8 cellular contexts compared by ENCODE assay signal in genomic region chr16:30903002-30903401, GRCh38. TPM values are rescaled to one million over a fixed set of nuclear protein-coding genes. Genes with fewer than 3 reads are reported as not detected.
DNase-seq lines count a peak whose midpoint lies in the region; ATAC-seq and TF ChIP-seq lines count a peak whose summit lies in the region.
"Had no signal": no experiment of that assay in that cellular context is flagged by ENCODE, and none has a peak within 500 bp of the region (broad histone marks: within the 10 kb centered on the region; RNA-seq: fewer than 3 reads in every experiment).

No MANE protein-coding gene starts in this region.

- H3K27ac ChIP-seq in KMS-11 (no peak overlapping the region), stomach (peak overlapping the region; percentile 88 to 93 (median 89))

- no peaks in the 10 kb centered on the region for H3K9me3 ChIP-seq in stomach

- no peak for TF ChIP-seq EP300 in stomach (IDR thresholded peaks at IDR 0.05)

- no peak for TF ChIP-seq CTCF in KMS-11 (conservative IDR thresholded peaks at IDR 0.05; ENCODE audit: low read depth, low read length)
- no peak for TF ChIP-seq CTCF in activated CD8-positive, alpha-beta T cell treated with anti-CD3 and anti-CD28 coated beads for 36 hours (IDR thresholded peaks at IDR 0.05)
- TF ChIP-seq CTCF in stomach (IDR thresholded peaks at IDR 0.05): no peak

- DNase-seq in activated CD8-positive, alpha-beta T cell treated with anti-CD3 and anti-CD28 coated beads for 36 hours: peak; percentile 48
- DNase-seq in iPS-NIHi7 (ENCODE audit: extremely low spot score) (peak; percentile 34), stomach (no peak), OCI-M2 (lab: John Stamatoyannopoulos, UW; ENCODE audit: unreplicated experiment) (no peak), NCI-H82 treated with DMSO at 0.1 percent for 48 hours (lab: John Stamatoyannopoulos, UW; ENCODE audit: unreplicated experiment) (no peak)
- DNase-seq: NCI-H1436 treated with DMSO at 0.1 percent for 48 hours had no signal

- H2AFZ ChIP-seq in KMS-11 (ENCODE audit: low read depth): peak overlapping the region; percentile 96; the same call in 1 of the 2 replicates

- H3K27me3 ChIP-seq in KMS-11 (ENCODE audit: insufficient read depth, low read depth) (no peaks in the 10 kb centered on the region), stomach (no peaks in the 10 kb centered on the region)

- H3K4me3 ChIP-seq in KMS-11 (IDR thresholded peaks at IDR 0.05; ENCODE audit: insufficient read depth, low read depth, low read length) (no peak overlapping the region), stomach (peak overlapping the region in 3 of 4 donors; percentile 46 to 64 (median 51))

- 70 to 78% (median 74%) methylated on average over 4 of the region's 4 CpGs for WGBS in stomach, 5 donors

- H4K20me1 ChIP-seq in KMS-11 (ENCODE audit: insufficient read depth): no peaks in the 10 kb centered on the region

- H3K36me3 Mint-ChIP-seq in activated CD8-positive, alpha-beta T cell treated with anti-CD3 and anti-CD28 coated beads for 36 hours (ENCODE audit: low read depth): peaks cover 4% of the 10 kb centered on the region

- peak overlapping the region; percentile 99 for H3K27ac Mint-ChIP-seq in activated CD8-positive, alpha-beta T cell treated with anti-CD3 and anti-CD28 coated beads for 36 hours

- CTCF ChIA-PET in activated CD8-positive, alpha-beta T cell treated with anti-CD3 and anti-CD28 coated beads for 36 hours (lab: Charles Lee): interaction anchor here (0.7 to 4.4 kb wide), 27 partner anchors 10 to 239 kb away, joined by 3 to 120 read pairs (median 5); partner anchors contain the start of gene BCL7C

- peaks cover 28% of the 10 kb centered on the region for H3K4me1 Mint-ChIP-seq in activated CD8-positive, alpha-beta T cell treated with anti-CD3 and anti-CD28 coated beads for 36 hours (ENCODE audit: low read depth)

- no peak overlapping the region for H3K4me2 ChIP-seq in KMS-11

- H3K9me3 Mint-ChIP-seq in activated CD8-positive, alpha-beta T cell treated with anti-CD3 and anti-CD28 coated beads for 36 hours: peaks cover 3% of the 10 kb centered on the region

- POLR2A ChIA-PET in activated CD8-positive, alpha-beta T cell treated with anti-CD3 and anti-CD28 coated beads for 36 hours (lab: Charles Lee): interaction anchor here (0.9 to 3.3 kb wide), 9 partner anchors 10 to 197 kb away, joined by 3 to 33 read pairs (median 4); partner anchors contain the start of gene BCL7C

- H3K27me3 Mint-ChIP-seq in activated CD8-positive, alpha-beta T cell treated with anti-CD3 and anti-CD28 coated beads for 36 hours: no peaks in the 10 kb centered on the region

- no peak for TF ChIP-seq POLR2A in stomach (IDR thresholded peaks at IDR 0.05)

- H3K4me1 ChIP-seq in KMS-11 (ENCODE audit: low read depth, poor library complexity, severe bottlenecking) (peaks cover 18% of the 10 kb centered on the region), stomach (peaks cover 14 to 47% (median 41%) of the 10 kb centered on the region in 4 donors)

- peak; percentile 42 for ATAC-seq in activated CD8-positive, alpha-beta T cell treated with anti-CD3 and anti-CD28 coated beads for 36 hours
- no peak for ATAC-seq in HG03175 (IDR thresholded peaks at IDR 0.05; ENCODE audit: unreplicated experiment)

- no peaks in the 10 kb centered on the region for H3K79me2 ChIP-seq in KMS-11 (ENCODE audit: insufficient read depth, low read depth)

- intact Hi-C loops in activated CD8-positive, alpha-beta T cell treated with anti-CD3 and anti-CD28 coated beads for 36 hours (cut with micrococcal nuclease): no loop called here
- intact Hi-C loops in stomach (cut with DNase I; ENCODE audit: low total_unique reads): no loop called here

- H3K36me3 ChIP-seq in KMS-11 (ENCODE audit: insufficient read depth) (no peaks in the 10 kb centered on the region), stomach (no peaks in the 10 kb centered on the region)

- no peak overlapping the region for H3K9ac ChIP-seq in KMS-11

- peak overlapping the region; percentile 87 for H3K4me3 Mint-ChIP-seq in activated CD8-positive, alpha-beta T cell treated with anti-CD3 and anti-CD28 coated beads for 36 hours

RNA-seq across cellular contexts. Expression of gene CTF1, which starts 6.6 kb away (rescaled TPM):
- total RNA-seq in activated CD8-positive, alpha-beta T cell treated with anti-CD3 and anti-CD28 coated beads for 36 hours: under 1 TPM; 0.31 to 0.32 TPM
- total RNA-seq in stomach: 1 to 10 TPM in 1 of 5 donors, under 1 TPM in 2, not detected in 2; 0.29 to 2.3 (median 0.55) TPM
- polyA plus RNA-seq in stomach: 1 to 10 TPM; 2.1 to 4.5 (median 2.9) TPM

RNA-seq across cellular contexts. Expression of gene BCL7C, which starts 9.1 kb away (rescaled TPM):
- 10 to 100 TPM; 21.8 to 23.6 TPM for total RNA-seq in activated CD8-positive, alpha-beta T cell treated with anti-CD3 and anti-CD28 coated beads for 36 hours
- 10 to 100 TPM; 12.2 to 44.6 (median 21.6) TPM for total RNA-seq in stomach
- 10 to 100 TPM; 39.5 to 58.2 (median 48.4) TPM for polyA plus RNA-seq in stomach

RNA-seq across cellular contexts. Expression of gene FBXL19, which starts 20.4 kb away (rescaled TPM):
- total RNA-seq in activated CD8-positive, alpha-beta T cell treated with anti-CD3 and anti-CD28 coated beads for 36 hours: 10 to 100 TPM; 21.1 to 22.0 TPM
- total RNA-seq in stomach: 100 to 1,000 TPM in 1 of 5 donors, 10 to 100 TPM in 1, 1 to 10 TPM in 3; 6.7 to 252 (median 9.7) TPM
- 10 to 100 TPM in 1 of 3 donors, 1 to 10 TPM in 2; 5.8 to 12.7 (median 8.2) TPM for polyA plus RNA-seq in stomach

RNA-seq across cellular contexts. Expression of gene ORAI3, which starts 45.9 kb away (rescaled TPM):
- 10 to 100 TPM in 1 of 2 experiments, 1 to 10 TPM in 1; 7.6 to 10.9 TPM for total RNA-seq in activated CD8-positive, alpha-beta T cell treated with anti-CD3 and anti-CD28 coated beads for 36 hours
- total RNA-seq in stomach: 10 to 100 TPM in 2 of 5 donors, 1 to 10 TPM in 2, not detected in 1; 6.7 to 14.0 (median 11.2) TPM
- polyA plus RNA-seq in stomach: 10 to 100 TPM in 2 of 3 donors, 1 to 10 TPM in 1; 7.8 to 26.0 (median 10.5) TPM

RNA-seq across cellular contexts. Expression of gene SETD1A, which starts 54.6 kb away (rescaled TPM):
- 10 to 100 TPM; 18.0 to 19.2 TPM for total RNA-seq in activated CD8-positive, alpha-beta T cell treated with anti-CD3 and anti-CD28 coated beads for 36 hours
- total RNA-seq in stomach: 10 to 100 TPM in 3 of 5 donors, 1 to 10 TPM in 2; 4.4 to 22.2 (median 19.2) TPM
- polyA plus RNA-seq in stomach: 1 to 10 TPM; 5.2 to 7.5 (median 5.9) TPM

Comparison
In these comparisons a context has a peak if more than half of its experiments do, and no peak if none do; other contexts are left out.
1. DNase-seq: peak in activated CD8-positive, alpha-beta T cell treated with anti-CD3 and anti-CD28 coated beads for 36 hours (single experiment) and iPS-NIHi7 (single experiment); none in stomach (single experiment), OCI-M2 (single experiment) and NCI-H82 treated with DMSO at 0.1 percent for 48 hours (single experiment).